ENCODE assay signal across 27 cellular contexts in genomic region chr11:33652930-33653329, GRCh38. TPM values are rescaled to one million over a fixed set of nuclear protein-coding genes. Genes with fewer than 3 reads are reported as not detected.
DNase-seq lines count a peak whose midpoint lies in the region; ATAC-seq and TF ChIP-seq lines count a peak whose summit lies in the region.
"Had no signal": no experiment of that assay in that cellular context is flagged by ENCODE, and none has a peak within 500 bp of the region (broad histone marks: within the 10 kb centered on the region; RNA-seq: fewer than 3 reads in every experiment).

No MANE protein-coding gene starts in this region.

- CTCF ChIA-PET in HEK293T (lab: Yijun Ruan, JAX): interaction anchor here (0.5 kb wide), 1 partner anchor 389 kb away, joined by 3 read pairs; no protein-coding TSS in a partner anchor

- DNase-seq in left ventricle myocardium inferior: no peak
- no peak for DNase-seq in heart right ventricle
- peak; percentile 24 for DNase-seq in adipocyte (ENCODE audit: low read depth)
- peak; percentile 12 for DNase-seq in fibroblast of the aortic adventitia (ENCODE audit: low read depth)
- no peak for DNase-seq in HEK293T (ENCODE audit: extremely low spot score)
- no peak for DNase-seq in retina
- DNase-seq: 8988T; Caco-2; CD4-positive, alpha-beta memory T cell; DMS 273 treated with DMSO at 0.1 percent for 48 hours; DND-41; MG63; NCI-H1417; NCI-H1694 treated with DMSO at 0.1 percent for 48 hours; NCI-H2081 treated with DMSO at 0.1 percent for 48 hours; NCI-H2171 treated with DMSO at 0.1 percent for 48 hours; NCI-H446; NCI-H526 treated with DMSO at 0.1 percent for 48 hours; SIG-M5 had no signal

- 55% methylated on average over 3 of the region's 3 CpGs for WGBS in heart right ventricle, 2 donors

- H3K4me1 ChIP-seq in left ventricle myocardium inferior (peaks cover 21% of the 10 kb centered on the region), heart right ventricle (peaks cover 4 to 21% (median 9%) of the 10 kb centered on the region in 9 donors), adipocyte (ENCODE audit: control insufficient read depth, insufficient read depth, low read length) (peaks cover 19% of the 10 kb centered on the region), skeletal muscle tissue (ENCODE audit: control insufficient read depth in 3 of 3, insufficient read depth in 3 of 3, low read length in 3 of 3) (peaks cover 25 to 37% (median 34%) of the 10 kb centered on the region in 3 donors)
- H3K4me1 ChIP-seq: BLaER1 treated with 17β-estradiol and CSF1 and Interleukin-3, amounts not matched to agents 10 nM and 100 nM; Caco-2; HAP-1 had no signal

- H3K9ac ChIP-seq in adipocyte (ENCODE audit: low read length): no peak overlapping the region
- no peak overlapping the region for H3K9ac ChIP-seq in skeletal muscle tissue (ENCODE audit: low read depth in 1 of 3, low read length in 3 of 3)
- H3K9ac ChIP-seq: BLaER1 treated with 17β-estradiol and CSF1 and Interleukin-3, amounts not matched to agents 10 nM and 100 nM had no signal

- POLR2A ChIA-PET in HEK293T (lab: Yijun Ruan, JAX): interaction anchor here (0.7 kb wide), 1 partner anchor 820 kb away, joined by 3 read pairs; no protein-coding TSS in a partner anchor

- H3K27ac ChIP-seq in left ventricle myocardium inferior (replicated peaks) (peak overlapping the region; percentile 6), heart right ventricle (no peak overlapping the region), skeletal muscle tissue (ENCODE audit: low read depth, low read length) (peak overlapping the region; percentile 63)
- H3K27ac ChIP-seq: BLaER1 treated with 17β-estradiol and CSF1 and Interleukin-3, amounts not matched to agents 10 nM and 100 nM had no signal

- H3K4me3 ChIP-seq in left ventricle myocardium inferior (no peak overlapping the region), heart right ventricle (no peak overlapping the region), adipocyte (ENCODE audit: low read length) (no peak overlapping the region), fibroblast of the aortic adventitia (ENCODE audit: low read depth, low read length) (no peak overlapping the region), skeletal muscle tissue (ENCODE audit: low read length in 3 of 3) (peak overlapping the region in 2 of 3 donors; percentile 24 to 25)
- H3K4me3 ChIP-seq: BLaER1 treated with 17β-estradiol and CSF1 and Interleukin-3, amounts not matched to agents 10 nM and 100 nM; GM23338; HAP-1; MG63 had no signal

- H3K9me3 ChIP-seq in left ventricle myocardium inferior (replicated peaks): no peaks in the 10 kb centered on the region
- H3K9me3 ChIP-seq in heart right ventricle: no peaks in the 10 kb centered on the region
- H3K9me3 ChIP-seq in adipocyte (ENCODE audit: control insufficient read depth, low read length): no peaks in the 10 kb centered on the region
- H3K9me3 ChIP-seq in skeletal muscle tissue (ENCODE audit: control insufficient read depth in 3 of 3, low read length in 3 of 3): no peaks in the 10 kb centered on the region
- H3K9me3 ChIP-seq: Caco-2, HAP-1, MG63 had no signal

- ATAC-seq in heart right ventricle (no peak), esophagus mucosa (no peak)

- intact Hi-C loops in left ventricle myocardium inferior (cut with micrococcal nuclease) (no loop called here), heart right ventricle (cut with DNase I) (no loop called here)

- H3K27me3 ChIP-seq in left ventricle myocardium inferior (ENCODE audit: low read depth) (no peaks in the 10 kb centered on the region), heart right ventricle (no peaks in the 10 kb centered on the region), adipocyte (replicated peaks; ENCODE audit: control insufficient read depth, insufficient read depth, low read length) (no peaks in the 10 kb centered on the region), skeletal muscle tissue (ENCODE audit: control insufficient read depth in 3 of 3, insufficient read depth in 3 of 3, low read length in 3 of 3) (no peaks in the 10 kb centered on the region)
- H3K27me3 ChIP-seq: BLaER1 treated with 17β-estradiol and CSF1 and Interleukin-3, amounts not matched to agents 10 nM and 100 nM; MG63 had no signal

- TF ChIP-seq CTCF in left ventricle myocardium inferior (IDR thresholded peaks at IDR 0.05; ENCODE audit: borderline replicate concordance): no peak
- no peak for TF ChIP-seq CTCF in heart right ventricle (IDR thresholded peaks at IDR 0.05)
- TF ChIP-seq CTCF in fibroblast of the aortic adventitia (IDR thresholded peaks at IDR 0.05; ENCODE audit: insufficient read depth, low read length): no peak

- H3K36me3 ChIP-seq in left ventricle myocardium inferior (no peaks in the 10 kb centered on the region), heart right ventricle (no peaks in the 10 kb centered on the region), adipocyte (ENCODE audit: control insufficient read depth, insufficient read depth, low read length, severe bottlenecking) (no peaks in the 10 kb centered on the region), skeletal muscle tissue (ENCODE audit: control insufficient read depth in 3 of 3, insufficient read depth in 3 of 3, low read length in 3 of 3) (no peaks in the 10 kb centered on the region)
- H3K36me3 ChIP-seq: BLaER1 treated with 17β-estradiol and CSF1 and Interleukin-3, amounts not matched to agents 10 nM and 100 nM; HAP-1; MG63 had no signal

TF ChIP-seq in HEK293T, 16 proteins besides CTCF, POLR2A, EP300 and RAD21:
- no peak for TF ChIP-seq CTBP1 (IDR thresholded peaks at IDR 0.05; ENCODE audit: borderline replicate concordance)
TF ChIP-seq in HEK293T: peak in this region for 0.

RNA-seq across cellular contexts. Expression of gene C11orf91, which starts 47.7 kb away (rescaled TPM):
- total RNA-seq in left ventricle myocardium inferior: not detected
- total RNA-seq in heart right ventricle: 1 to 10 TPM in 1 of 10 donors, not detected in 9; 3.0 TPM
- polyA plus RNA-seq in heart right ventricle: under 1 TPM in 1 of 2 donors, not detected in 1; 0.17 TPM
- total RNA-seq in fibroblast of the aortic adventitia (ENCODE audit: low replicate concordance): not detected in 2 replicates
- not detected for total RNA-seq in skeletal muscle tissue
- total RNA-seq in esophagus mucosa: 1.1 TPM
- total RNA-seq: Caco-2, G401, GM23338, RPMI7951 had no signal
- polyA plus RNA-seq: CD4-positive, alpha-beta memory T cell; GM23338; IgD-negative memory B cell had no signal

Comparison
In these comparisons a context has a peak if more than half of its experiments do, and no peak if none do; other contexts are left out.
1. H3K27ac ChIP-seq: peak in left ventricle myocardium inferior (single experiment) and skeletal muscle tissue (single experiment); none in heart right ventricle (0 of 10).
2. DNase-seq: peak in adipocyte (single experiment) and fibroblast of the aortic adventitia (single experiment); none in left ventricle myocardium inferior (single experiment), heart right ventricle (0 of 2), HEK293T (single experiment) and retina (single experiment).
3. H3K4me3 ChIP-seq: peak in skeletal muscle tissue (2 of 3); none in left ventricle myocardium inferior (single experiment), heart right ventricle (0 of 10), adipocyte (single experiment) and fibroblast of the aortic adventitia (single experiment).